8 cellular contexts compared by ENCODE assay signal in genomic region chrX:120380699-120381098, GRCh38. TPM values are rescaled to one million over a fixed set of nuclear protein-coding genes. Genes with fewer than 3 reads are reported as not detected.
A peak's percentile ranks its signal among the peaks of the same experiment; 100 is the strongest.
DNase-seq lines count a peak whose midpoint lies in the region; TF ChIP-seq lines count a peak whose summit lies in the region.

No MANE protein-coding gene starts in this region.

- peak; percentile 14 for TF ChIP-seq CTCF in hepatocyte (IDR thresholded peaks at IDR 0.05; ENCODE audit: poor library complexity)
- TF ChIP-seq CTCF in right atrium auricular region (IDR thresholded peaks at IDR 0.05) = no peak
- peak in 1 of 4 experiments; percentile 12 for TF ChIP-seq CTCF in uterus (IDR thresholded peaks at IDR 0.05)

- no peaks in the 10 kb centered on the region for H3K9me3 ChIP-seq in hepatocyte (ENCODE audit: low read depth)
- no peaks in the 10 kb centered on the region for H3K9me3 ChIP-seq in right atrium auricular region
- no peaks in the 10 kb centered on the region for H3K9me3 ChIP-seq in uterus

- H3K27me3 ChIP-seq in hepatocyte = no peaks in the 10 kb centered on the region
- no peaks in the 10 kb centered on the region for H3K27me3 ChIP-seq in right atrium auricular region
- H3K27me3 ChIP-seq in uterus = no peaks in the 10 kb centered on the region

- H3K27ac ChIP-seq in hepatocyte (no peak overlapping the region), right atrium auricular region (no peak overlapping the region), uterus (no peak overlapping the region)

- H4K20me1 ChIP-seq in hepatocyte (ENCODE audit: insufficient read depth, poor library complexity, severe bottlenecking) = no peaks in the 10 kb centered on the region

- no peaks in the 10 kb centered on the region for H3K79me2 ChIP-seq in hepatocyte

- H3K36me3 ChIP-seq in hepatocyte (replicated peaks; ENCODE audit: insufficient read depth, low read depth) (no peaks in the 10 kb centered on the region), right atrium auricular region (no peaks in the 10 kb centered on the region), uterus (no peaks in the 10 kb centered on the region)

- no peak for TF ChIP-seq POLR2A in uterus (IDR thresholded peaks at IDR 0.05)

- no peaks in the 10 kb centered on the region for H3K9me2 ChIP-seq in hepatocyte (replicated peaks; ENCODE audit: insufficient read depth)

- WGBS in hepatocyte (ENCODE audit: low lambda C conversion rate, missing lambda C conversion rate) = 35% methylated on average over 3 of the region's 3 CpGs

- H3K4me3 ChIP-seq in hepatocyte (no peak overlapping the region), right atrium auricular region (no peak overlapping the region), uterus (no peak overlapping the region)

- intact Hi-C loops in uterus (cut with DNase I; ENCODE audit: low total_unique reads) = no loop called here

- no peak overlapping the region for H2AFZ ChIP-seq in hepatocyte

- H3K4me1 ChIP-seq in hepatocyte (ENCODE audit: insufficient read depth) (no peaks in the 10 kb centered on the region), right atrium auricular region (no peaks in the 10 kb centered on the region), uterus (no peaks in the 10 kb centered on the region)

- H3K4me2 ChIP-seq in hepatocyte = no peak overlapping the region

- DNase-seq in stimulated activated CD4-positive, alpha-beta T cell treated with anti-CD3 and anti-CD28 coated beads, Interleukin-1b, Interleukin-23, amount 100 ng/mL, for 48 hours = peak; percentile 4
- no peak for DNase-seq in stimulated activated CD4-positive, alpha-beta T cell treated with anti-CD3 and anti-CD28 coated beads, Interleukin-4, amount 100 ng/mL, for 4 hours
- DNase-seq in HT-29 (ENCODE audit: low spot score) = peak; percentile 48
- DNase-seq in T-helper 1 cell = peak in 4 of 5 donors; percentile 4 to 28 (median 10)
- DNase-seq in hepatocyte (ENCODE audit: low spot score) = peak; percentile 17
- DNase-seq in right atrium auricular region (ENCODE audit: low spot score) = no peak
- no peak for DNase-seq in uterus
- DNase-seq in NCI-H345 treated with DMSO at 0.1 percent for 48 hours (lab: John Stamatoyannopoulos, UW; ENCODE audit: unreplicated experiment) = no peak

RNA-seq across cellular contexts. Expression of gene ATP1B4, which starts 18.8 kb away (rescaled TPM):
- not detected in 2 replicates for total RNA-seq in HT-29 (2014; rRNA removed; shearing (Covaris generic))
- total RNA-seq in hepatocyte = not detected in 2 replicates
- not detected in 2 replicates for polyA plus RNA-seq in hepatocyte
- 1 to 10 TPM in 1 of 2 donors, under 1 TPM in 1; 0.90 to 1.4 TPM for total RNA-seq in right atrium auricular region
- total RNA-seq in uterus = not detected

Comparison
In these comparisons a context has a peak if more than half of its experiments do, and no peak if none do; other contexts are left out.
1. DNase-seq: peak in stimulated activated CD4-positive, alpha-beta T cell treated with anti-CD3 and anti-CD28 coated beads, Interleukin-1b, Interleukin-23, amount 100 ng/mL, for 48 hours (single experiment), HT-29 (single experiment), T-helper 1 cell (4 of 5) and hepatocyte (single experiment); none in stimulated activated CD4-positive, alpha-beta T cell treated with anti-CD3 and anti-CD28 coated beads, Interleukin-4, amount 100 ng/mL, for 4 hours (0 of 2), right atrium auricular region (single experiment), uterus (0 of 2) and NCI-H345 treated with DMSO at 0.1 percent for 48 hours (single experiment).